11 cellular contexts compared by ENCODE assay signal in the genomic region with DNA sequence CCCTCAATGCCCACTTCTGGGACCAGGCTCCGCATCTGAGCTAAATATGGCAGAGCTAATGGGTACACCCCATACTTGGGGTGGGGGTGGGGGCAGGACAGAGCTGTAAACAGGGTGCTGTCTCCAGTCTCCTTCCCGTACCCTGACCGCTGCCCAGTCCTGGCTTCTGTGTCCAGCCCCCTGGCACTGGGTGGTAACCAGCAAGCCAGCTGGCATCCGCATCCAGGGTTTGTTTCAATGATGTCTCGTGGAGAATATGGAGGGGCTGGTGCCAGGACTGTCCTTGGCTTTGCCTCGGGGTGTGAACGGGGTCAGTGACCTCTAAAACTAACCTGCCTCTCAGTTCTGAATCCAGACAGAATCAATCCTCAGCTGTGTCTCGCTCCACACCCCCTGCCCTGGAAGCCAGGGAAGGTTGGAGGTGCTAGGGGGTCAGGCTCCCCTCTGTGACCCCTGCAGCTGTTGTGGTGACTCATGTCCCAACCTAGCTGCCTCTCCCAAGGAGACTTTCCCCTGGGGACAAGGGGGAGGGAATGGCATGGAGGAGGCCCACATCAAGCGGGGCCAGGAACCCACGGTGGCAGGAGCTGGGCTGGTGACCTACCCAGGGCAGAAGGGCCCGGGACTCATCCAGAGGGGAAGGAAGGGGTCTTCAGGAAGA. TPM values are rescaled to one million over a fixed set of nuclear protein-coding genes. Genes with fewer than 3 reads are reported as not detected.
DNase-seq lines count a peak whose midpoint lies in the region; ATAC-seq and TF ChIP-seq lines count a peak whose summit lies in the region.
"Had no signal": no experiment of that assay in that cellular context is flagged by ENCODE, and none has a peak within 500 bp of the region (broad histone marks: within the 10 kb centered on the region; RNA-seq: fewer than 3 reads in every experiment).

No MANE protein-coding gene starts in this region.

- no peaks in the 10 kb centered on the region for H3K9me3 Mint-ChIP-seq in endodermal cell
- H3K9me3 Mint-ChIP-seq in natural killer cell, result no peaks in the 10 kb centered on the region
- no peaks in the 10 kb centered on the region for H3K9me3 Mint-ChIP-seq in HFFc6

- ATAC-seq in natural killer cell (no peak), aorta (ENCODE audit: low FRiP score) (peak; percentile 64)
- ATAC-seq: foreskin keratinocyte had no signal

- DNase-seq in breast epithelium (ENCODE audit: low spot score in 2 of 2) (no peak), mammary epithelial cell (no peak), endodermal cell (no peak), natural killer cell (no peak), aorta (peak; percentile 78 to 89), UCSD-AML1 (lab: John Stamatoyannopoulos, UW; ENCODE audit: unreplicated experiment) (no peak), SW480 (ENCODE audit: low spot score) (no peak), HFFc6 (no peak)
- DNase-seq: foreskin keratinocyte had no signal

- 45% methylated on average over 8 of the region's 11 CpGs for WGBS in mammary epithelial cell (ENCODE audit: low coverage, missing lambda C conversion rate)
- 84 to 86% methylated on average over 6 to 11 of the region's 11 CpGs for WGBS in endodermal cell (ENCODE audit: insufficient coverage in 1 of 2, insufficient read length in 1 of 2), 2 experiments
- 6 to 8% methylated on average over 11 of the region's 11 CpGs for WGBS in aorta, 2 donors

- no TSS peak for BruUV-seq in mammary epithelial cell (replicated peaks; lab: Mats Ljungman, UMichigan)

- no peaks in the 10 kb centered on the region for H3K36me3 Mint-ChIP-seq in endodermal cell (ENCODE audit: low read depth)
- H3K36me3 Mint-ChIP-seq in natural killer cell, result no peaks in the 10 kb centered on the region
- H3K36me3 Mint-ChIP-seq in HFFc6 (ENCODE audit: low read depth), result no peaks in the 10 kb centered on the region

- H3K4me3 Mint-ChIP-seq in endodermal cell (peak overlapping the region; percentile 40), natural killer cell (peak overlapping the region; percentile 84), HFFc6 (no peak overlapping the region)

- H2AFZ ChIP-seq in mammary epithelial cell (ENCODE audit: low read depth, low read length), result no peak overlapping the region

- CTCF ChIA-PET in mammary epithelial cell (lab: Charles Lee; ENCODE audit: low non-redundant PET), result no interaction called here

- H3K4me2 ChIP-seq in mammary epithelial cell (ENCODE audit: insufficient read depth, low read depth, low read length), result no peak overlapping the region

- TF ChIP-seq POLR2A in breast epithelium (IDR thresholded peaks at IDR 0.05), result no peak

- intact Hi-C loops in breast epithelium (cut with DNase I; ENCODE audit: low total_unique reads), result no loop called here
- intact Hi-C loops in mammary epithelial cell (cut with micrococcal nuclease), result no loop called here
- intact Hi-C loops in natural killer cell (cut with micrococcal nuclease), result loop anchor here (5.0 kb wide), 1 partner anchor 44 kb away; no protein-coding TSS in a partner anchor
- intact Hi-C loops in aorta (cut with DNase I), result loop anchor here (2.0 to 5.0 kb wide), 3 partner anchors 36 to 61 kb away; a partner anchor contains a TSS

- H3K27ac Mint-ChIP-seq in endodermal cell, result no peak overlapping the region
- H3K27ac Mint-ChIP-seq in natural killer cell, result peak overlapping the region in 1 of 2 donors; percentile 44
- no peak overlapping the region for H3K27ac Mint-ChIP-seq in HFFc6

- H3K36me3 ChIP-seq in breast epithelium (peaks cover 2% of the 10 kb centered on the region), mammary epithelial cell (ENCODE audit: insufficient read depth, low read length) (no peaks in the 10 kb centered on the region), endodermal cell (ENCODE audit: control insufficient read depth, insufficient read depth, low read length) (peaks cover 5% of the 10 kb centered on the region), aorta (ENCODE audit: control insufficient read depth in 1 of 2, insufficient read depth in 2 of 2, low read length in 1 of 2) (no peaks in the 10 kb centered on the region)

- peaks cover 11% of the 10 kb centered on the region for H3K4me1 Mint-ChIP-seq in endodermal cell
- peaks cover 7 to 24% of the 10 kb centered on the region in 2 donors for H3K4me1 Mint-ChIP-seq in natural killer cell
- H3K4me1 Mint-ChIP-seq in HFFc6 (ENCODE audit: low read depth), result peaks cover 18% of the 10 kb centered on the region

- H3K4me1 ChIP-seq in breast epithelium, result peaks cover 16 to 34% of the 10 kb centered on the region in 2 donors
- peaks cover 6% of the 10 kb centered on the region for H3K4me1 ChIP-seq in mammary epithelial cell (ENCODE audit: insufficient read depth, low read length)
- H3K4me1 ChIP-seq in endodermal cell (ENCODE audit: control insufficient read depth, insufficient read depth, low read length), result no peaks in the 10 kb centered on the region
- no peaks in the 10 kb centered on the region for H3K4me1 ChIP-seq in aorta (ENCODE audit: control insufficient read depth in 1 of 2, insufficient read depth in 2 of 2, low read length in 2 of 2)
- H3K4me1 ChIP-seq: foreskin keratinocyte had no signal

- H3K27me3 Mint-ChIP-seq in endodermal cell (ENCODE audit: insufficient read depth), result peaks cover 59% of the 10 kb centered on the region
- H3K27me3 Mint-ChIP-seq in natural killer cell (ENCODE audit: low read depth in 2 of 2), result no peaks in the 10 kb centered on the region
- peaks cover 35% of the 10 kb centered on the region for H3K27me3 Mint-ChIP-seq in HFFc6 (ENCODE audit: insufficient read depth)

- dilution Hi-C loops in mammary epithelial cell (cut with HindIII; ENCODE audit: low sequenced_read_pairs), result no loop called here

- H3K79me2 ChIP-seq in mammary epithelial cell (ENCODE audit: insufficient read depth, low read length), result no peaks in the 10 kb centered on the region

- peak overlapping the region in 2 of 3 donors; percentile 44 to 68 for H3K4me3 ChIP-seq in breast epithelium
- H3K4me3 ChIP-seq in mammary epithelial cell (replicated peaks in 1 of 3; ENCODE audit: insufficient read depth in 1 of 3, low read depth in 2 of 3, low read length in 3 of 3), result no peak overlapping the region
- H3K4me3 ChIP-seq in endodermal cell (ENCODE audit: low read length), result no peak overlapping the region
- H3K4me3 ChIP-seq in aorta (ENCODE audit: low read length in 2 of 2), result no peak overlapping the region

- no peaks in the 10 kb centered on the region for H3K9me3 ChIP-seq in breast epithelium
- H3K9me3 ChIP-seq in mammary epithelial cell (replicated peaks; ENCODE audit: insufficient read depth, low read length), result no peaks in the 10 kb centered on the region
- H3K9me3 ChIP-seq in endodermal cell (ENCODE audit: control insufficient read depth, low read length), result no peaks in the 10 kb centered on the region
- H3K9me3 ChIP-seq in aorta (ENCODE audit: control insufficient read depth, low read length), result no peaks in the 10 kb centered on the region
- H3K9me3 ChIP-seq: neutrophil had no signal

- peaks cover 3 to 12% of the 10 kb centered on the region in 2 donors for H3K27me3 ChIP-seq in breast epithelium
- H3K27me3 ChIP-seq in mammary epithelial cell (ENCODE audit: insufficient read depth, low read length), result no peaks in the 10 kb centered on the region
- peaks cover 50% of the 10 kb centered on the region for H3K27me3 ChIP-seq in endodermal cell (ENCODE audit: control insufficient read depth, insufficient read depth, low read length, poor library complexity, severe bottlenecking)
- no peaks in the 10 kb centered on the region for H3K27me3 ChIP-seq in aorta (ENCODE audit: control insufficient read depth in 1 of 2, insufficient read depth in 2 of 2, low read length in 1 of 2)

- H3K9ac ChIP-seq in mammary epithelial cell (ENCODE audit: insufficient read depth, low read length), result no peak overlapping the region
- no peak overlapping the region for H3K9ac ChIP-seq in endodermal cell (ENCODE audit: extremely low read depth, low read length, poor library complexity, severe bottlenecking)

- H3K27ac ChIP-seq in breast epithelium (peak overlapping the region; percentile 68 to 76), mammary epithelial cell (ENCODE audit: insufficient read depth, low read depth, low read length) (no peak overlapping the region), endodermal cell (ENCODE audit: low read depth, low read length) (no peak overlapping the region), aorta (ENCODE audit: low read depth in 1 of 2, low read length in 2 of 2) (peak overlapping the region in 1 of 2 donors; percentile 15)
- H3K27ac ChIP-seq: foreskin keratinocyte, neutrophil, VCaP had no signal

- no peaks in the 10 kb centered on the region for H4K20me1 ChIP-seq in mammary epithelial cell (ENCODE audit: insufficient read depth, low read length)

- in situ Hi-C loops in mammary epithelial cell (cut with MboI; ENCODE audit: low sequenced_read_pairs in 2 of 2), result no loop called here

- no peak for TF ChIP-seq CTCF in breast epithelium (IDR thresholded peaks at IDR 0.05)
- no peak for TF ChIP-seq CTCF in mammary epithelial cell (conservative IDR thresholded peaks at IDR 0.05 in 1 of 2, IDR thresholded peaks at IDR 0.05 in 1 of 2; ENCODE audit: extremely low read depth in 1 of 2, insufficient read depth in 1 of 2, low read depth in 1 of 2, low read length in 2 of 2)
- TF ChIP-seq CTCF in endodermal cell (conservative IDR thresholded peaks at IDR 0.05), result no peak
- no peak for TF ChIP-seq CTCF in natural killer cell (IDR thresholded peaks at IDR 0.05)
- TF ChIP-seq CTCF in HFFc6 (IDR thresholded peaks at IDR 0.05), result no peak

RNA-seq across cellular contexts. Expression of a gene that starts 1.5 kb away (rescaled TPM):
- total RNA-seq in breast epithelium (1 to 10 TPM; 1.6 to 9.5 (median 5.1) TPM), mammary epithelial cell (not detected), endodermal cell (1 to 10 TPM in 1 of 2 donors, under 1 TPM in 1; 0.55 to 1.0 TPM), natural killer cell (1 to 10 TPM; 1.2 to 2.5 (median 2.2) TPM), aorta (1 to 10 TPM in 1 of 2 donors, under 1 TPM in 1; 0.75 to 1.5 TPM)
- polyA plus RNA-seq in mammary epithelial cell (not detected), aorta (10 to 100 TPM in 1 of 2 donors, under 1 TPM in 1; 0.75 to 30.2 TPM)
- not detected for polyA minus RNA-seq in mammary epithelial cell
- polyA plus RNA-seq in endodermal cell (2013, experiment 1 of 2), result 0.71 TPM
- polyA plus RNA-seq in endodermal cell (2013, experiment 2 of 2), result 0.37 TPM
- under 1 TPM in 1 of 6 experiments, not detected in 5; 0.26 TPM for total RNA-seq in HFFc6 (2021; fragmentation: NEBNext Ultra II Directional; extraction: Animal tissue kit (Norgen Biotek cat#: 25700))
- total RNA-seq: foreskin keratinocyte had no signal

RNA-seq across cellular contexts. Expression of a gene that starts 1.6 kb away (rescaled TPM):
- total RNA-seq in breast epithelium (under 1 TPM; 0.48 to 0.73 (median 0.66) TPM), mammary epithelial cell (under 1 TPM; 0.33 to 0.42 TPM), endodermal cell (1 to 10 TPM; 1.5 to 1.9 TPM), natural killer cell (1 to 10 TPM; 1.3 to 3.8 (median 2.4) TPM), aorta (1 to 10 TPM; 1.9 to 3.1 TPM)
- polyA plus RNA-seq in mammary epithelial cell (0.10 TPM), aorta (1 to 10 TPM; 4.0 to 9.3 TPM)
- polyA minus RNA-seq in mammary epithelial cell, result not detected
- 2.5 TPM for polyA plus RNA-seq in endodermal cell (2013, experiment 1 of 2)
- polyA plus RNA-seq in endodermal cell (2013, experiment 2 of 2), result 2.1 TPM
- total RNA-seq in HFFc6 (2021; fragmentation: NEBNext Ultra II Directional; extraction: Animal tissue kit (Norgen Biotek cat#: 25700)), result under 1 TPM; 0.09 to 0.51 (median 0.14) TPM

RNA-seq across cellular contexts. Expression of a gene that starts 21.1 kb away (rescaled TPM):
- total RNA-seq in breast epithelium (10 to 100 TPM; 11.7 to 23.7 (median 21.6) TPM), mammary epithelial cell (10 to 100 TPM in 1 of 2 donors, 1 to 10 TPM in 1; 8.3 to 13.2 TPM), endodermal cell (10 to 100 TPM; 22.6 to 29.3 TPM), natural killer cell (10 to 100 TPM; 45.8 to 57.8 (median 52.4) TPM), aorta (10 to 100 TPM; 21.9 to 22.0 TPM)
- polyA plus RNA-seq in mammary epithelial cell (5.0 TPM), aorta (10 to 100 TPM; 13.3 to 25.5 TPM)
- polyA minus RNA-seq in mammary epithelial cell, result 6.7 TPM
- 12.2 TPM for polyA plus RNA-seq in endodermal cell (2013, experiment 1 of 2)
- polyA plus RNA-seq in endodermal cell (2013, experiment 2 of 2), result 11.0 TPM
- 10 to 100 TPM in 5 of 6 experiments, 1 to 10 TPM in 1; 9.9 to 15.5 (median 12.7) TPM for total RNA-seq in HFFc6 (2021; fragmentation: NEBNext Ultra II Directional; extraction: Animal tissue kit (Norgen Biotek cat#: 25700))

RNA-seq across cellular contexts. Expression of a gene that starts 29.8 kb away (rescaled TPM):
- total RNA-seq in breast epithelium (10 to 100 TPM; 37.0 to 43.9 (median 42.0) TPM), mammary epithelial cell (10 to 100 TPM; 20.2 to 35.7 TPM), endodermal cell (10 to 100 TPM; 60.3 to 60.5 TPM), natural killer cell (100 to 1,000 TPM in 2 of 3 donors, 10 to 100 TPM in 1; 97.1 to 115 (median 105) TPM), aorta (10 to 100 TPM; 34.7 to 58.1 TPM)
- polyA plus RNA-seq in mammary epithelial cell (36.7 TPM), aorta (10 to 100 TPM; 35.7 to 72.4 TPM)
- polyA minus RNA-seq in mammary epithelial cell, result 18.9 TPM
- 52.0 TPM for polyA plus RNA-seq in endodermal cell (2013, experiment 1 of 2)
- 54.0 TPM for polyA plus RNA-seq in endodermal cell (2013, experiment 2 of 2)
- 10 to 100 TPM; 44.0 to 52.3 (median 46.3) TPM for total RNA-seq in HFFc6 (2021; fragmentation: NEBNext Ultra II Directional; extraction: Animal tissue kit (Norgen Biotek cat#: 25700))

RNA-seq across cellular contexts. Expression of a gene that starts 33.1 kb away (rescaled TPM):
- 100 to 1,000 TPM in 1 of 3 donors, 10 to 100 TPM in 2; 13.1 to 118 (median 59.0) TPM for total RNA-seq in breast epithelium
- total RNA-seq in mammary epithelial cell, result 10 to 100 TPM; 54.3 to 66.5 TPM
- polyA plus RNA-seq in mammary epithelial cell, result 28.4 TPM
- 222 TPM for polyA minus RNA-seq in mammary epithelial cell
- total RNA-seq in endodermal cell, result 100 to 1,000 TPM; 110 to 133 TPM
- 72.5 TPM for polyA plus RNA-seq in endodermal cell (2013, experiment 1 of 2)
- 68.6 TPM for polyA plus RNA-seq in endodermal cell (2013, experiment 2 of 2)
- total RNA-seq in natural killer cell, result 100 to 1,000 TPM in 1 of 3 donors, 10 to 100 TPM in 2; 77.6 to 115 (median 82.1) TPM
- 10 to 100 TPM; 73.0 to 74.0 TPM for total RNA-seq in aorta
- 10 to 100 TPM; 22.7 to 45.3 TPM for polyA plus RNA-seq in aorta
- total RNA-seq in HFFc6 (2021; fragmentation: NEBNext Ultra II Directional; extraction: Animal tissue kit (Norgen Biotek cat#: 25700)), result 10 to 100 TPM; 51.9 to 67.2 (median 61.0) TPM

Comparison
In these comparisons a context has a peak if more than half of its experiments do, and no peak if none do; other contexts are left out.
1. H3K27ac ChIP-seq: peak in breast epithelium (2 of 2); none in mammary epithelial cell (single experiment) and endodermal cell (single experiment).
2. H3K4me3 ChIP-seq: peak in breast epithelium (2 of 3); none in mammary epithelial cell (0 of 3), endodermal cell (single experiment) and aorta (0 of 2).
3. DNase-seq: peak in aorta (2 of 2); none in breast epithelium (0 of 2), mammary epithelial cell (single experiment), endodermal cell (single experiment), natural killer cell (single experiment), UCSD-AML1 (single experiment), SW480 (single experiment) and HFFc6 (single experiment).
4. intact Hi-C loops: an anchor here in natural killer cell (5.0 kb wide) and aorta (2.0 to 5.0 kb wide); none called in breast epithelium and mammary epithelial cell.